ENCODE assay signal across 15 cellular contexts in the genomic region with DNA sequence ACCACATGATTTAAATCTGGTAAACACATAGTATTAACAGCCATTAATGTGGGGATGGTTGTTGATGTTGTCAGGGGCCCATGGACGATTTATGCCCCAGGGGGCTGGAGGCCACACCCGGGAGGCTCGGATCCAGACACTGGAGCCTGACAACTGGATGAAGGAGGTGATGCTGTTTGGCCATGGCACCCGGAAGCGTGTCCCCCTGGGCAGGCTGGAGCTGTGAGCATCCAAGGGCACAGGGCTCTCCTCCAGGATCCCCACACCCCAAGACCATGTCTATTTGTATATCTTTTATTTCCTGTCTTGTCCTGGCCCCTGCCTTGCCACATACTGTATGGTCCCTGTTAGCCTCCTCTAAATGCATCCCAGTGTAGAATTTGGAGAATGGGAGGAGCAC. TPM values are rescaled to one million over a fixed set of nuclear protein-coding genes. Genes with fewer than 3 reads are reported as not detected.
DNase-seq lines count a peak whose midpoint lies in the region; ATAC-seq and TF ChIP-seq lines count a peak whose summit lies in the region.
"Had no signal": no experiment of that assay in that cellular context is flagged by ENCODE, and none has a peak within 500 bp of the region (broad histone marks: within the 10 kb centered on the region; RNA-seq: fewer than 3 reads in every experiment).

No MANE protein-coding gene starts in this region.

- H3K4me3 Mint-ChIP-seq in activated naive CD8-positive, alpha-beta T cell treated with anti-CD3 and anti-CD28 coated beads for 36 hours: no peak overlapping the region
- H3K4me3 Mint-ChIP-seq: activated CD4-positive, alpha-beta T cell treated with anti-CD3 and anti-CD28 coated beads for 36 hours; CD4-positive, alpha-beta T cell had no signal

- H3K27ac ChIP-seq in right atrium auricular region: peak overlapping the region; percentile 79 to 90
- H3K27ac ChIP-seq in dorsolateral prefrontal cortex: peak overlapping the region in 40 of 59 donors; percentile 5 to 95 (median 81)
- H3K27ac ChIP-seq in rectal smooth muscle tissue (ENCODE audit: low read depth, low read length): peak overlapping the region; percentile 37
- peak overlapping the region; percentile 83 to 91 for H3K27ac ChIP-seq in uterus

- H3K36me3 ChIP-seq in right atrium auricular region (peaks cover 33% of the 10 kb centered on the region), rectal smooth muscle tissue (ENCODE audit: control insufficient read depth, insufficient read depth, low read length) (peaks cover 17% of the 10 kb centered on the region), uterus (no peaks in the 10 kb centered on the region)

- no peak overlapping the region for H3K9ac ChIP-seq in rectal smooth muscle tissue (ENCODE audit: low read length)

- peaks cover 17% of the 10 kb centered on the region for H3K36me3 Mint-ChIP-seq in activated naive CD8-positive, alpha-beta T cell treated with anti-CD3 and anti-CD28 coated beads for 36 hours

- no peaks in the 10 kb centered on the region for H3K9me3 ChIP-seq in right atrium auricular region
- no peaks in the 10 kb centered on the region for H3K9me3 ChIP-seq in uterus
- H3K9me3 ChIP-seq: left lung, pancreas had no signal

- DNase-seq in right atrium auricular region (ENCODE audit: low spot score): no peak
- no peak for DNase-seq in Right ventricle myocardium superior
- DNase-seq in dorsolateral prefrontal cortex: no peak
- no peak for DNase-seq in uterus
- DNase-seq in NCI-H2107 (lab: John Stamatoyannopoulos, UW): no peak
- no peak for DNase-seq in NCI-H345 (lab: John Stamatoyannopoulos, UW)
- no peak for DNase-seq in activated naive CD8-positive, alpha-beta T cell treated with anti-CD3 and anti-CD28 coated beads for 36 hours
- DNase-seq: activated CD4-positive, alpha-beta T cell treated with anti-CD3 and anti-CD28 coated beads for 36 hours; activated effector memory CD4-positive, alpha-beta T cell treated with Interleukin-2 at 50 U/mL for 16 hours; CD4-positive, alpha-beta T cell; NCI-H1436; pancreas had no signal

- H3K4me3 ChIP-seq in right atrium auricular region (no peak overlapping the region), dorsolateral prefrontal cortex (no peak overlapping the region), rectal smooth muscle tissue (ENCODE audit: low read length) (no peak overlapping the region), uterus (no peak overlapping the region)
- H3K4me3 ChIP-seq: left lung, pancreas had no signal

- peaks cover 22% of the 10 kb centered on the region for H3K4me1 Mint-ChIP-seq in activated naive CD8-positive, alpha-beta T cell treated with anti-CD3 and anti-CD28 coated beads for 36 hours

- no peaks in the 10 kb centered on the region for H3K9me3 Mint-ChIP-seq in activated naive CD8-positive, alpha-beta T cell treated with anti-CD3 and anti-CD28 coated beads for 36 hours
- H3K9me3 Mint-ChIP-seq: CD4-positive, alpha-beta T cell had no signal

- TF ChIP-seq CTCF in right atrium auricular region (IDR thresholded peaks at IDR 0.05): no peak
- no peak for TF ChIP-seq CTCF in dorsolateral prefrontal cortex (IDR thresholded peaks at IDR 0.05 in 54 of 56, conservative IDR thresholded peaks at IDR 0.05 in 2 of 56; ENCODE audit: low read depth in 1 of 56, partially characterized antibody in 56 of 56)
- no peak for TF ChIP-seq CTCF in uterus (IDR thresholded peaks at IDR 0.05)

- H3K4me1 ChIP-seq in right atrium auricular region (peaks cover 0 to 27% of the 10 kb centered on the region in 2 donors), rectal smooth muscle tissue (ENCODE audit: control insufficient read depth, insufficient read depth, low read length) (peaks cover 6% of the 10 kb centered on the region), uterus (peaks cover 0 to 11% of the 10 kb centered on the region in 2 donors)

- H3K27ac Mint-ChIP-seq in activated naive CD8-positive, alpha-beta T cell treated with anti-CD3 and anti-CD28 coated beads for 36 hours: no peak overlapping the region
- H3K27ac Mint-ChIP-seq: CD4-positive, alpha-beta T cell had no signal

- TF ChIP-seq POLR2A in uterus (IDR thresholded peaks at IDR 0.05): no peak

- no peak for ATAC-seq in Right ventricle myocardium superior (ENCODE audit: poor library complexity)

- H3K27me3 ChIP-seq in right atrium auricular region (no peaks in the 10 kb centered on the region), dorsolateral prefrontal cortex (no peaks in the 10 kb centered on the region), rectal smooth muscle tissue (ENCODE audit: control insufficient read depth, insufficient read depth, low read length) (no peaks in the 10 kb centered on the region), uterus (no peaks in the 10 kb centered on the region)
- H3K27me3 ChIP-seq: left lung, pancreas had no signal

- H3K27me3 Mint-ChIP-seq in activated naive CD8-positive, alpha-beta T cell treated with anti-CD3 and anti-CD28 coated beads for 36 hours: no peaks in the 10 kb centered on the region
- H3K27me3 Mint-ChIP-seq: activated CD4-positive, alpha-beta T cell treated with anti-CD3 and anti-CD28 coated beads for 36 hours; CD4-positive, alpha-beta T cell had no signal

- intact Hi-C loops in Right ventricle myocardium superior (cut with DNase I): loop anchor here (5.0 kb wide), 2 partner anchors 64 to 139 kb away; a partner anchor contains a TSS
- intact Hi-C loops in dorsolateral prefrontal cortex (cut with DNase I): loop anchor here (2.0 to 5.0 kb wide), 6 partner anchors 60 to 359 kb away; no protein-coding TSS in a partner anchor
- intact Hi-C loops in uterus (cut with DNase I; ENCODE audit: low total_unique reads): no loop called here

RNA-seq across cellular contexts. Expression of a gene that starts 4.6 kb away (rescaled TPM):
- total RNA-seq in right atrium auricular region (10 to 100 TPM; 19.1 to 19.3 TPM), Right ventricle myocardium superior (49.7 TPM), dorsolateral prefrontal cortex (10 to 100 TPM; 32.2 to 82.5 (median 54.8) TPM), uterus (10 to 100 TPM; 12.9 to 42.6 (median 30.7) TPM)
- 10 to 100 TPM; 36.5 to 37.0 TPM for total RNA-seq in activated naive CD8-positive, alpha-beta T cell treated with anti-CD3 and anti-CD28 coated beads for 36 hours

RNA-seq across cellular contexts. Expression of a gene that starts 14.6 kb away (rescaled TPM):
- under 1 TPM in 1 of 2 donors, not detected in 1; 0.70 TPM for total RNA-seq in right atrium auricular region
- total RNA-seq in Right ventricle myocardium superior: 0.27 TPM
- 10 to 100 TPM in 3 of 120 experiments, 1 to 10 TPM in 115, under 1 TPM in 2; 0.77 to 12.8 (median 3.5) TPM for total RNA-seq in dorsolateral prefrontal cortex
- not detected for total RNA-seq in uterus
- not detected for total RNA-seq in activated naive CD8-positive, alpha-beta T cell treated with anti-CD3 and anti-CD28 coated beads for 36 hours
- total RNA-seq: activated CD4-positive, alpha-beta T cell treated with anti-CD3 and anti-CD28 coated beads for 36 hours; CD4-positive, alpha-beta T cell; LHCN-M2 had no signal

RNA-seq across cellular contexts. Expression of a gene that starts 25.0 kb away (rescaled TPM):
- total RNA-seq in right atrium auricular region (under 1 TPM; 0.16 to 0.19 TPM), Right ventricle myocardium superior (0.43 TPM), dorsolateral prefrontal cortex (10 to 100 TPM in 9 of 120 experiments, 1 to 10 TPM in 111; 1.7 to 14.6 (median 5.8) TPM), uterus (10 to 100 TPM in 1 of 4 donors, 1 to 10 TPM in 3; 2.7 to 11.5 (median 5.1) TPM)
- total RNA-seq in activated naive CD8-positive, alpha-beta T cell treated with anti-CD3 and anti-CD28 coated beads for 36 hours: 1 to 10 TPM in 1 of 2 experiments, under 1 TPM in 1; 0.56 to 1.1 TPM

RNA-seq across cellular contexts. Expression of a gene that starts 49.3 kb away (rescaled TPM):
- total RNA-seq in right atrium auricular region (10 to 100 TPM in 1 of 2 donors, 1 to 10 TPM in 1; 4.5 to 13.3 TPM), Right ventricle myocardium superior (17.7 TPM), dorsolateral prefrontal cortex (10 to 100 TPM in 63 of 120 experiments, 1 to 10 TPM in 56, under 1 TPM in 1; 0.81 to 24.4 (median 10.4) TPM), uterus (10 to 100 TPM in 1 of 4 donors, under 1 TPM in 1, not detected in 2; 0.30 to 41.1 TPM)
- total RNA-seq in activated naive CD8-positive, alpha-beta T cell treated with anti-CD3 and anti-CD28 coated beads for 36 hours: not detected
- total RNA-seq: activated CD4-positive, alpha-beta T cell treated with anti-CD3 and anti-CD28 coated beads for 36 hours; CD4-positive, alpha-beta T cell had no signal

RNA-seq across cellular contexts. Expression of a gene that starts 57.2 kb away (rescaled TPM):
- total RNA-seq in right atrium auricular region: 10 to 100 TPM; 22.2 to 42.6 TPM
- total RNA-seq in Right ventricle myocardium superior: 25.0 TPM
- total RNA-seq in dorsolateral prefrontal cortex: 10 to 100 TPM in 114 of 120 experiments, 1 to 10 TPM in 6; 7.3 to 47.1 (median 17.3) TPM
- 10 to 100 TPM; 16.7 to 60.6 (median 45.7) TPM for total RNA-seq in uterus
- total RNA-seq in activated naive CD8-positive, alpha-beta T cell treated with anti-CD3 and anti-CD28 coated beads for 36 hours: 1 to 10 TPM; 9.2 to 9.7 TPM

Comparison
In these comparisons a context has a peak if more than half of its experiments do, and no peak if none do; other contexts are left out.
1. H3K27ac ChIP-seq: peak in every context shown above with its lines; median percentile 87 in uterus; 84 in right atrium auricular region; 81 in dorsolateral prefrontal cortex; 37 in rectal smooth muscle tissue.